In the genomic region with DNA sequence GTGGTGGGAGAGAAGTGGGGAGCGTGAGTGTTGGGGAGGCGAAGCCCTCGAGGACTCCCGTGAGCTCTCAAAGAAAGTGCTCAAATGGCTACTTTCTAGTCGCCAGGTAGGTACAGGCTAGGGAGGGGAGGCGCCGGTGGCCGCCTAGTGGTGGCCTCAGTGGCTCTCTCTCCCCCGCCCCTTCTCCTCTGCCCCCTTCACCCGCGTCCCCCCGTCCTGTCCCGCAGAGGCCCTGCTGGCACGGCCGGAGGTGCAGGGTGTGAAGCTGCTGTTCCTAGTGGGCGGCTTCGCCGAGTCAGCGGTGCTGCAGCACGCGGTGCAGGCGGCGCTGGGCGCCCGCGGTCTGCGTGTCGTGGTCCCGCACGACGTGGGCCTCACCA, we compare ENCODE assay signal across 12 cellular contexts. TPM values are rescaled to one million over a fixed set of nuclear protein-coding genes. Genes with fewer than 3 reads are reported as not detected.
DNase-seq lines count a peak whose midpoint lies in the region; ATAC-seq, FAIRE-seq and TF ChIP-seq lines count a peak whose summit lies in the region.
"Had no signal": no experiment of that assay in that cellular context is flagged by ENCODE, and none has a peak within 500 bp of the region (broad histone marks: within the 10 kb centered on the region; RNA-seq: fewer than 3 reads in every experiment).

No MANE protein-coding gene starts in this region.

- CTCF ChIA-PET in mammary epithelial cell (lab: Charles Lee; ENCODE audit: low non-redundant PET) (no interaction called here), HepG2 (lab: Yijun Ruan, JAX; ENCODE audit: low intra/inter-chr PET ratio, low total read pairs) (interaction anchor here (2.8 to 2.9 kb wide), 2 partner anchors 18 to 36 kb away, joined by 10 to 45 read pairs; a partner anchor contains a TSS)

- WGBS in mammary epithelial cell (ENCODE audit: low coverage, missing lambda C conversion rate): 55% methylated on average over 4 of the region's 31 CpGs
- 98% methylated on average over 31 of the region's 31 CpGs for WGBS in HepG2 (ENCODE audit: low lambda C conversion rate)

- peak overlapping the region; percentile 73 for H3K4me2 ChIP-seq in mammary epithelial cell (ENCODE audit: insufficient read depth, low read depth, low read length)
- no peak overlapping the region for H3K4me2 ChIP-seq in HepG2 (ENCODE audit: low read depth, low read length)

- H2AFZ ChIP-seq in mammary epithelial cell (ENCODE audit: low read depth, low read length) (no peak overlapping the region), HepG2 (ENCODE audit: low read length) (no peak overlapping the region)

- H3K9me3 ChIP-seq in mammary epithelial cell (replicated peaks; ENCODE audit: insufficient read depth, low read length): no peaks in the 10 kb centered on the region
- no peaks in the 10 kb centered on the region for H3K9me3 ChIP-seq in HepG2 (ENCODE audit: low read length)
- no peaks in the 10 kb centered on the region for H3K9me3 ChIP-seq in thoracic aorta
- H3K9me3 ChIP-seq: right lobe of liver had no signal

- dilution Hi-C loops in mammary epithelial cell (cut with HindIII; ENCODE audit: low sequenced_read_pairs): loop anchor here (10.0 kb wide), 1 partner anchor 74 kb away; a partner anchor contains a TSS

- peaks cover 19% of the 10 kb centered on the region for H3K4me1 ChIP-seq in mammary epithelial cell (ENCODE audit: insufficient read depth, low read length)
- H3K4me1 ChIP-seq in HepG2 (ENCODE audit: insufficient read depth, low read length): peaks cover 33% of the 10 kb centered on the region
- peaks cover 0 to 23% of the 10 kb centered on the region in 2 donors for H3K4me1 ChIP-seq in thoracic aorta (ENCODE audit: control insufficient read depth in 1 of 2, low read depth in 2 of 2)

- H3K9ac ChIP-seq in mammary epithelial cell (ENCODE audit: insufficient read depth, low read length) (no peak overlapping the region), HepG2 (ENCODE audit: insufficient read depth, low read depth, low read length) (no peak overlapping the region)

- no peak for ATAC-seq in HepG2
- no peak for ATAC-seq in thoracic aorta (ENCODE audit: insufficient number of reproducible peaks, low FRiP score, low read depth)
- no peak for ATAC-seq in GM21619 (IDR thresholded peaks at IDR 0.05; ENCODE audit: unreplicated experiment)
- ATAC-seq in HG03097 (IDR thresholded peaks at IDR 0.05; ENCODE audit: low FRiP score, unreplicated experiment): no peak

- H3K4me3 ChIP-seq in mammary epithelial cell (replicated peaks in 1 of 3; ENCODE audit: insufficient read depth in 1 of 3, low read depth in 2 of 3, low read length in 3 of 3) (no peak overlapping the region), HepG2 (replicated peaks in 1 of 3; ENCODE audit: insufficient read depth in 1 of 3, low read depth in 2 of 3, low read length in 3 of 3) (no peak overlapping the region), thoracic aorta (peak overlapping the region; percentile 73)

- no peak for TF ChIP-seq EP300 in HepG2 (IDR thresholded peaks at IDR 0.05; ENCODE audit: low read depth in 2 of 2, low read length in 2 of 2)
- TF ChIP-seq EP300 in HepG2 (CRISPR knock-in tag; IDR thresholded peaks at IDR 0.05; ENCODE audit: borderline replicate concordance): no peak

- TF ChIP-seq CTCF in mammary epithelial cell (conservative IDR thresholded peaks at IDR 0.05 in 1 of 2, IDR thresholded peaks at IDR 0.05 in 1 of 2; ENCODE audit: extremely low read depth in 1 of 2, insufficient read depth in 1 of 2, low read depth in 1 of 2, low read length in 2 of 2) (no peak), HepG2 (CRISPR knock-in tag; IDR thresholded peaks at IDR 0.05) (no peak), thoracic aorta (IDR thresholded peaks at IDR 0.05) (no peak)

- H4K20me1 ChIP-seq in mammary epithelial cell (ENCODE audit: insufficient read depth, low read length) (peaks cover 4% of the 10 kb centered on the region), HepG2 (ENCODE audit: insufficient read depth, low read length) (no peaks in the 10 kb centered on the region)

- BruUV-seq in mammary epithelial cell (replicated peaks; lab: Mats Ljungman, UMichigan) (no TSS peak), HepG2 (replicated peaks; lab: Mats Ljungman, UMichigan) (no TSS peak)

- H3K36me3 ChIP-seq in mammary epithelial cell (ENCODE audit: insufficient read depth, low read length): no peaks in the 10 kb centered on the region
- H3K36me3 ChIP-seq in HepG2 (replicated peaks in 1 of 2; ENCODE audit: control insufficient read depth in 1 of 2, insufficient read depth in 2 of 2, low read length in 2 of 2): peaks cover 11 to 13% of the 10 kb centered on the region in 2 experiments; a peak in 4 of 5 replicates
- no peaks in the 10 kb centered on the region for H3K36me3 ChIP-seq in thoracic aorta
- H3K36me3 ChIP-seq: right lobe of liver had no signal

- FAIRE-seq in HepG2 (lab: Jason Lieb, UNC): no peak
- FAIRE-seq: colon had no signal

- intact Hi-C loops in mammary epithelial cell (cut with micrococcal nuclease): no loop called here
- intact Hi-C loops in HepG2 (cut with micrococcal nuclease; ENCODE audit: unreplicated experiment): no loop called here

- H3K27ac ChIP-seq in mammary epithelial cell (ENCODE audit: insufficient read depth, low read depth, low read length): no peak overlapping the region
- no peak overlapping the region for H3K27ac ChIP-seq in HepG2 (ENCODE audit: extremely low read length, insufficient read depth, low read length)
- H3K27ac ChIP-seq in thoracic aorta: no peak overlapping the region
- H3K27ac ChIP-seq: right lobe of liver had no signal

- POLR2A ChIA-PET in HepG2 (lab: Yijun Ruan, JAX): interaction anchor here (2.8 kb wide), 1 partner anchor 16 kb away, joined by 11 read pairs; a partner anchor contains a TSS

- TF ChIP-seq RAD21 in HepG2 (CRISPR knock-in tag; IDR thresholded peaks at IDR 0.05): no peak

- in situ Hi-C loops in mammary epithelial cell (cut with MboI; ENCODE audit: low sequenced_read_pairs in 2 of 2) (no loop called here), HepG2 (cut with HindIII; ENCODE audit: extremely low pct_ligation_motif_present, low pct_unique_long_range_greater_than_20kb) (no loop called here)

- H3K79me2 ChIP-seq in mammary epithelial cell (ENCODE audit: insufficient read depth, low read length): no peaks in the 10 kb centered on the region
- no peaks in the 10 kb centered on the region for H3K79me2 ChIP-seq in HepG2 (ENCODE audit: insufficient read depth, low read length)

- H3K27me3 ChIP-seq in mammary epithelial cell (ENCODE audit: insufficient read depth, low read length) (no peaks in the 10 kb centered on the region), HepG2 (ENCODE audit: control insufficient read depth in 1 of 2, insufficient read depth in 2 of 2, low read length in 2 of 2) (peaks cover 2 to 28% of the 10 kb centered on the region in 2 experiments; a peak in 4 of 5 replicates), thoracic aorta (replicated peaks; ENCODE audit: insufficient read depth) (no peaks in the 10 kb centered on the region)

- no peak for TF ChIP-seq POLR2A in HepG2 (IDR thresholded peaks at IDR 0.05; ENCODE audit: insufficient read depth in 1 of 2, low read depth in 2 of 2, low read length in 2 of 2)

- DNase-seq in NCI-H1417 (lab: John Stamatoyannopoulos, UW) (peak in 2 of 3 experiments; percentile 49 to 58), NCI-H1417 treated with DMSO at 0.1 percent for 48 hours (lab: John Stamatoyannopoulos, UW) (no peak), mammary epithelial cell (no peak), HepG2 (ENCODE audit: low spot score) (no peak), thoracic aorta (ENCODE audit: low spot score) (no peak), foreskin melanocyte (no peak)
- DNase-seq: IMR-90 had no signal

RNA-seq across cellular contexts. Expression of a gene that starts 16.3 kb away (rescaled TPM):
- total RNA-seq in mammary epithelial cell (10 to 100 TPM; 14.0 to 59.9 TPM), HepG2 (2016; rRNA removed; fragmentation: Illumina TruSeq; extraction: Trizol) (70.0 and 90.6 TPM in 2 replicates), thoracic aorta (10 to 100 TPM in 1 of 2 donors, 1 to 10 TPM in 1; 7.8 to 20.4 TPM)
- polyA plus RNA-seq in mammary epithelial cell (63.4 TPM), HepG2 (2011; rRNA removed) (38.3 and 51.7 TPM in 2 replicates)
- polyA minus RNA-seq in mammary epithelial cell: 43.5 TPM
- 120 and 149 TPM in 2 replicates for total RNA-seq in HepG2 (2016; cell fraction: cytosol; rRNA removed; fragmentation: Illumina TruSeq; extraction: Trizol; ENCODE audit: low read depth)
- total RNA-seq in HepG2 (2016; cell fraction: insoluble cytoplasmic fraction; rRNA removed; fragmentation: Illumina TruSeq; extraction: Trizol): 67.4 and 89.2 TPM in 2 replicates
- 165 and 207 TPM in 2 replicates for total RNA-seq in HepG2 (2016; cell fraction: membrane; rRNA removed; fragmentation: Illumina TruSeq; extraction: Trizol)
- 43.5 and 46.5 TPM in 2 replicates for total RNA-seq in HepG2 (2016; cell fraction: nucleus; rRNA removed; fragmentation: Illumina TruSeq; extraction: Trizol)
- 41.7 and 67.3 TPM in 2 replicates for polyA plus RNA-seq in HepG2 (2011; cell fraction: cytosol; rRNA removed)
- 36.2 and 38.2 TPM in 2 replicates for polyA plus RNA-seq in HepG2 (2011; cell fraction: nucleus; rRNA removed)
- 37.4 and 38.4 TPM in 2 replicates for polyA plus RNA-seq in HepG2 (2012)
- 210 and 248 TPM in 2 replicates for polyA plus RNA-seq in HepG2 (2016; cell fraction: cytosol; fragmentation: Illumina TruSeq; extraction: Trizol; ENCODE audit: low read depth)
- polyA plus RNA-seq in HepG2 (2016; cell fraction: insoluble cytoplasmic fraction; fragmentation: Illumina TruSeq; extraction: Trizol; ENCODE audit: low read depth): 96.6 and 129 TPM in 2 replicates
- polyA plus RNA-seq in HepG2 (2016; cell fraction: membrane; fragmentation: Illumina TruSeq; extraction: Trizol; ENCODE audit: low read depth): 249 and 277 TPM in 2 replicates
- 90.0 and 101 TPM in 2 replicates for polyA plus RNA-seq in HepG2 (2016; cell fraction: nucleus; fragmentation: Illumina TruSeq; extraction: Trizol; ENCODE audit: insufficient read depth, low read depth)
- polyA minus RNA-seq in HepG2 (2011; rRNA and poly(A)+ RNA removed; ENCODE audit: low replicate concordance): 32.0 and 63.5 TPM in 2 replicates
- polyA minus RNA-seq in HepG2 (2011; cell fraction: cytosol; rRNA and poly(A)+ RNA removed): 30.2 and 38.4 TPM in 2 replicates
- polyA minus RNA-seq in HepG2 (2011; cell fraction: nucleus; rRNA and poly(A)+ RNA removed): 15.2 and 15.3 TPM in 2 replicates

RNA-seq across cellular contexts. Expression of a gene that starts 18.8 kb away (rescaled TPM):
- total RNA-seq in mammary epithelial cell: not detected
- not detected for polyA plus RNA-seq in mammary epithelial cell
- not detected for polyA minus RNA-seq in mammary epithelial cell
- not detected in 2 replicates for total RNA-seq in HepG2 (2016; rRNA removed; fragmentation: Illumina TruSeq; extraction: Trizol)
- not detected in 2 replicates for total RNA-seq in HepG2 (2016; cell fraction: cytosol; rRNA removed; fragmentation: Illumina TruSeq; extraction: Trizol; ENCODE audit: low read depth)
- total RNA-seq in HepG2 (2016; cell fraction: insoluble cytoplasmic fraction; rRNA removed; fragmentation: Illumina TruSeq; extraction: Trizol): not detected in 2 replicates
- not detected in 2 replicates for total RNA-seq in HepG2 (2016; cell fraction: membrane; rRNA removed; fragmentation: Illumina TruSeq; extraction: Trizol)
- not detected in 2 replicates for total RNA-seq in HepG2 (2016; cell fraction: nucleus; rRNA removed; fragmentation: Illumina TruSeq; extraction: Trizol)
- 0.01 TPM in 2 replicates for polyA plus RNA-seq in HepG2 (2011; rRNA removed)
- 0.03 and 0.04 TPM in 2 replicates for polyA plus RNA-seq in HepG2 (2011; cell fraction: cytosol; rRNA removed)
- 0.14 and 0.17 TPM in 2 replicates for polyA plus RNA-seq in HepG2 (2011; cell fraction: nucleus; rRNA removed)
- polyA plus RNA-seq in HepG2 (2012): 0.90 and 1.9 TPM in 2 replicates
- polyA plus RNA-seq in HepG2 (2016; cell fraction: cytosol; fragmentation: Illumina TruSeq; extraction: Trizol; ENCODE audit: low read depth): not detected in 2 replicates
- polyA plus RNA-seq in HepG2 (2016; cell fraction: insoluble cytoplasmic fraction; fragmentation: Illumina TruSeq; extraction: Trizol; ENCODE audit: low read depth): not detected in 2 replicates
- polyA plus RNA-seq in HepG2 (2016; cell fraction: membrane; fragmentation: Illumina TruSeq; extraction: Trizol; ENCODE audit: low read depth): not detected in 2 replicates
- polyA plus RNA-seq in HepG2 (2016; cell fraction: nucleus; fragmentation: Illumina TruSeq; extraction: Trizol; ENCODE audit: insufficient read depth, low read depth): not detected in 2 replicates
- polyA minus RNA-seq in HepG2 (2011; rRNA and poly(A)+ RNA removed; ENCODE audit: low replicate concordance): 0.10 TPM in 1 of 2 replicates, not detected in the other
- not detected in 2 replicates for polyA minus RNA-seq in HepG2 (2011; cell fraction: cytosol; rRNA and poly(A)+ RNA removed)
- 0.13 TPM in 1 of 2 replicates, not detected in the other for polyA minus RNA-seq in HepG2 (2011; cell fraction: nucleus; rRNA and poly(A)+ RNA removed)
- 1 to 10 TPM; 4.6 to 6.5 TPM for total RNA-seq in thoracic aorta
- total RNA-seq: A172, IMR-90 had no signal
- polyA plus RNA-seq: IMR-90 had no signal

RNA-seq across cellular contexts. Expression of a gene that starts 30.0 kb away (rescaled TPM):
- total RNA-seq in mammary epithelial cell (under 1 TPM; 0.17 to 0.26 TPM), HepG2 (2016; rRNA removed; fragmentation: Illumina TruSeq; extraction: Trizol) (0.27 and 0.32 TPM in 2 replicates), thoracic aorta (under 1 TPM in 1 of 2 donors, not detected in 1; 0.27 TPM)
- polyA plus RNA-seq in mammary epithelial cell (0.08 TPM), HepG2 (2011; rRNA removed) (0.05 and 0.11 TPM in 2 replicates)
- not detected for polyA minus RNA-seq in mammary epithelial cell
- not detected in 2 replicates for total RNA-seq in HepG2 (2016; cell fraction: cytosol; rRNA removed; fragmentation: Illumina TruSeq; extraction: Trizol; ENCODE audit: low read depth)
- total RNA-seq in HepG2 (2016; cell fraction: insoluble cytoplasmic fraction; rRNA removed; fragmentation: Illumina TruSeq; extraction: Trizol): 0.15 and 0.22 TPM in 2 replicates
- 0.17 and 0.22 TPM in 2 replicates for total RNA-seq in HepG2 (2016; cell fraction: membrane; rRNA removed; fragmentation: Illumina TruSeq; extraction: Trizol)
- total RNA-seq in HepG2 (2016; cell fraction: nucleus; rRNA removed; fragmentation: Illumina TruSeq; extraction: Trizol): 0.40 TPM in 1 of 2 replicates, not detected in the other
- polyA plus RNA-seq in HepG2 (2011; cell fraction: cytosol; rRNA removed): 0.08 TPM in 1 of 2 replicates, not detected in the other
- polyA plus RNA-seq in HepG2 (2011; cell fraction: nucleus; rRNA removed): 0.45 and 0.84 TPM in 2 replicates
- polyA plus RNA-seq in HepG2 (2012): 0.11 TPM in 1 of 2 replicates, not detected in the other
- polyA plus RNA-seq in HepG2 (2016; cell fraction: cytosol; fragmentation: Illumina TruSeq; extraction: Trizol; ENCODE audit: low read depth): 0.17 and 0.22 TPM in 2 replicates
- 0.24 and 0.25 TPM in 2 replicates for polyA plus RNA-seq in HepG2 (2016; cell fraction: insoluble cytoplasmic fraction; fragmentation: Illumina TruSeq; extraction: Trizol; ENCODE audit: low read depth)
- polyA plus RNA-seq in HepG2 (2016; cell fraction: membrane; fragmentation: Illumina TruSeq; extraction: Trizol; ENCODE audit: low read depth): 0.20 and 0.42 TPM in 2 replicates
- 0.29 TPM in 1 of 2 replicates, not detected in the other for polyA plus RNA-seq in HepG2 (2016; cell fraction: nucleus; fragmentation: Illumina TruSeq; extraction: Trizol; ENCODE audit: insufficient read depth, low read depth)
- 0.08 and 0.14 TPM in 2 replicates for polyA minus RNA-seq in HepG2 (2011; rRNA and poly(A)+ RNA removed; ENCODE audit: low replicate concordance)
- not detected in 2 replicates for polyA minus RNA-seq in HepG2 (2011; cell fraction: cytosol; rRNA and poly(A)+ RNA removed)
- 0.64 TPM in 1 of 2 replicates, not detected in the other for polyA minus RNA-seq in HepG2 (2011; cell fraction: nucleus; rRNA and poly(A)+ RNA removed)
- total RNA-seq: IMR-90, right lobe of liver had no signal

RNA-seq across cellular contexts. Expression of a gene that starts 35.3 kb away (rescaled TPM):
- total RNA-seq in mammary epithelial cell (10 to 100 TPM; 56.8 to 72.2 TPM), HepG2 (2016; rRNA removed; fragmentation: Illumina TruSeq; extraction: Trizol) (42.9 and 54.5 TPM in 2 replicates), thoracic aorta (100 to 1,000 TPM in 1 of 2 donors, 10 to 100 TPM in 1; 97.2 to 114 TPM)
- polyA plus RNA-seq in mammary epithelial cell (33.5 TPM), HepG2 (2011; rRNA removed) (10.4 and 15.6 TPM in 2 replicates)
- 47.9 TPM for polyA minus RNA-seq in mammary epithelial cell
- 12.7 and 12.9 TPM in 2 replicates for total RNA-seq in HepG2 (2016; cell fraction: cytosol; rRNA removed; fragmentation: Illumina TruSeq; extraction: Trizol; ENCODE audit: low read depth)
- 42.6 and 53.4 TPM in 2 replicates for total RNA-seq in HepG2 (2016; cell fraction: insoluble cytoplasmic fraction; rRNA removed; fragmentation: Illumina TruSeq; extraction: Trizol)
- 44.1 and 47.1 TPM in 2 replicates for total RNA-seq in HepG2 (2016; cell fraction: membrane; rRNA removed; fragmentation: Illumina TruSeq; extraction: Trizol)
- total RNA-seq in HepG2 (2016; cell fraction: nucleus; rRNA removed; fragmentation: Illumina TruSeq; extraction: Trizol): 22.9 and 28.9 TPM in 2 replicates
- polyA plus RNA-seq in HepG2 (2011; cell fraction: cytosol; rRNA removed): 13.3 and 14.8 TPM in 2 replicates
- 19.0 and 20.4 TPM in 2 replicates for polyA plus RNA-seq in HepG2 (2011; cell fraction: nucleus; rRNA removed)
- polyA plus RNA-seq in HepG2 (2012): 20.0 and 24.1 TPM in 2 replicates
- polyA plus RNA-seq in HepG2 (2016; cell fraction: cytosol; fragmentation: Illumina TruSeq; extraction: Trizol; ENCODE audit: low read depth): 11.2 and 11.4 TPM in 2 replicates
- polyA plus RNA-seq in HepG2 (2016; cell fraction: insoluble cytoplasmic fraction; fragmentation: Illumina TruSeq; extraction: Trizol; ENCODE audit: low read depth): 37.8 and 42.0 TPM in 2 replicates
- 28.4 and 33.6 TPM in 2 replicates for polyA plus RNA-seq in HepG2 (2016; cell fraction: membrane; fragmentation: Illumina TruSeq; extraction: Trizol; ENCODE audit: low read depth)
- 36.6 and 38.3 TPM in 2 replicates for polyA plus RNA-seq in HepG2 (2016; cell fraction: nucleus; fragmentation: Illumina TruSeq; extraction: Trizol; ENCODE audit: insufficient read depth, low read depth)
- polyA minus RNA-seq in HepG2 (2011; rRNA and poly(A)+ RNA removed; ENCODE audit: low replicate concordance): 40.5 and 51.2 TPM in 2 replicates
- 17.9 and 18.5 TPM in 2 replicates for polyA minus RNA-seq in HepG2 (2011; cell fraction: cytosol; rRNA and poly(A)+ RNA removed)
- polyA minus RNA-seq in HepG2 (2011; cell fraction: nucleus; rRNA and poly(A)+ RNA removed): 16.0 and 16.7 TPM in 2 replicates

RNA-seq across cellular contexts. Expression of a gene that starts 38.9 kb away (rescaled TPM):
- total RNA-seq in mammary epithelial cell (not detected), HepG2 (2016; rRNA removed; fragmentation: Illumina TruSeq; extraction: Trizol) (not detected in 2 replicates), thoracic aorta (10 to 100 TPM; 12.2 to 45.5 TPM)
- polyA plus RNA-seq in mammary epithelial cell (not detected), HepG2 (2011; rRNA removed) (0.01 TPM in 1 of 2 replicates, not detected in the other)
- polyA minus RNA-seq in mammary epithelial cell: not detected
- not detected in 2 replicates for total RNA-seq in HepG2 (2016; cell fraction: cytosol; rRNA removed; fragmentation: Illumina TruSeq; extraction: Trizol; ENCODE audit: low read depth)
- not detected in 2 replicates for total RNA-seq in HepG2 (2016; cell fraction: insoluble cytoplasmic fraction; rRNA removed; fragmentation: Illumina TruSeq; extraction: Trizol)
- total RNA-seq in HepG2 (2016; cell fraction: membrane; rRNA removed; fragmentation: Illumina TruSeq; extraction: Trizol): not detected in 2 replicates
- total RNA-seq in HepG2 (2016; cell fraction: nucleus; rRNA removed; fragmentation: Illumina TruSeq; extraction: Trizol): not detected in 2 replicates
- polyA plus RNA-seq in HepG2 (2011; cell fraction: cytosol; rRNA removed): not detected in 2 replicates
- polyA plus RNA-seq in HepG2 (2011; cell fraction: nucleus; rRNA removed): 0.03 and 0.10 TPM in 2 replicates
- 0.01 TPM in 1 of 2 replicates, not detected in the other for polyA plus RNA-seq in HepG2 (2012)
- polyA plus RNA-seq in HepG2 (2016; cell fraction: cytosol; fragmentation: Illumina TruSeq; extraction: Trizol; ENCODE audit: low read depth): not detected in 2 replicates
- not detected in 2 replicates for polyA plus RNA-seq in HepG2 (2016; cell fraction: insoluble cytoplasmic fraction; fragmentation: Illumina TruSeq; extraction: Trizol; ENCODE audit: low read depth)
- polyA plus RNA-seq in HepG2 (2016; cell fraction: membrane; fragmentation: Illumina TruSeq; extraction: Trizol; ENCODE audit: low read depth): not detected in 2 replicates
- not detected in 2 replicates for polyA plus RNA-seq in HepG2 (2016; cell fraction: nucleus; fragmentation: Illumina TruSeq; extraction: Trizol; ENCODE audit: insufficient read depth, low read depth)
- 0.05 TPM in 1 of 2 replicates, not detected in the other for polyA minus RNA-seq in HepG2 (2011; rRNA and poly(A)+ RNA removed; ENCODE audit: low replicate concordance)
- polyA minus RNA-seq in HepG2 (2011; cell fraction: cytosol; rRNA and poly(A)+ RNA removed): not detected in 2 replicates
- polyA minus RNA-seq in HepG2 (2011; cell fraction: nucleus; rRNA and poly(A)+ RNA removed): under 0.01 TPM in 1 of 2 replicates, not detected in the other
- total RNA-seq: A172, IMR-90 had no signal
- polyA plus RNA-seq: IMR-90 had no signal

Comparison
In these comparisons a context has a peak if more than half of its experiments do, and no peak if none do; other contexts are left out.
1. DNase-seq: peak in NCI-H1417 (2 of 3); none in NCI-H1417 treated with DMSO at 0.1 percent for 48 hours (single experiment), mammary epithelial cell (single experiment), HepG2 (single experiment), thoracic aorta (single experiment) and foreskin melanocyte (single experiment).